ENCODE assay signal across 24 cellular contexts in genomic region chr10:49750546-49750945, GRCh38. TPM values are rescaled to one million over a fixed set of nuclear protein-coding genes. Genes with fewer than 3 reads are reported as not detected.
"Had no signal": no experiment of that assay in that cellular context is flagged by ENCODE, and none has a peak within 500 bp of the region (broad histone marks: within the 10 kb centered on the region; RNA-seq: fewer than 3 reads in every experiment).

No MANE protein-coding gene starts in this region.

- H3K27me3 ChIP-seq: ascending aorta, brain microvascular endothelial cell, pancreas, transverse colon had no signal

- H3K4me2 ChIP-seq: smooth muscle cell had no signal

- H3K27ac ChIP-seq: ascending aorta, brain microvascular endothelial cell, coronary artery, pancreas, psoas muscle, transverse colon, VCaP had no signal

- ATAC-seq: effector memory CD8-positive, alpha-beta T cell; left cardiac atrium; left ventricle myocardium superior; pancreas; psoas muscle had no signal

- H3K4me1 ChIP-seq: ascending aorta, pancreas, psoas muscle, transverse colon had no signal

- H3K36me3 ChIP-seq: ascending aorta, brain microvascular endothelial cell, pancreas, transverse colon had no signal

- DNase-seq: activated CD4-positive, alpha-beta T cell treated with anti-CD3 and anti-CD28 coated beads for 48 hours; activated CD4-positive, alpha-beta T cell treated with anti-CD3 and anti-CD28 coated beads, Interleukin-2, amount 50 U/mL, for 48 hours; activated CD8-positive, alpha-beta memory T cell treated with anti-CD3 and anti-CD28 coated beads, Interleukin-2, amount 50 U/mL, for 4 hours; activated effector memory CD4-positive, alpha-beta T cell treated with anti-CD3 and anti-CD28 coated beads, Interleukin-2, amount 50 U/mL, for 16 hours; activated naive CD4-positive, alpha-beta T cell treated with anti-CD3 and anti-CD28 coated beads, Interleukin-2, amount 10 ng/mL, durations not matched to agents 7 days and 5 days; activated naive CD8-positive, alpha-beta T cell treated with anti-CD3 and anti-CD28 coated beads, Interleukin-2, amount 10 ng/mL, durations not matched to agents 7 days and 5 days; activated T-cell treated with anti-CD3 and anti-CD28 coated beads, Interleukin-2, amount 50 U/mL, for 1 hour; brain microvascular endothelial cell; effector memory CD8-positive, alpha-beta T cell; foreskin fibroblast; hypothalamus; left cardiac atrium; left ventricle myocardium superior; pancreas; psoas muscle; stimulated activated CD4-positive, alpha-beta T cell treated with anti-CD3 and anti-CD28 coated beads, Interleukin-15, amount 100 ng/mL, for 24 hours; stimulated activated naive CD4-positive, alpha-beta T cell; T-helper 9 cell; transverse colon had no signal

- H3K4me3 ChIP-seq: ascending aorta, coronary artery, pancreas, psoas muscle, smooth muscle cell, transverse colon had no signal

- H3K9me3 ChIP-seq: ascending aorta, pancreas, psoas muscle, transverse colon had no signal

RNA-seq across cellular contexts. Expression of gene OGDHL, which starts 11.6 kb away (rescaled TPM):
- total RNA-seq: activated naive CD8-positive, alpha-beta T cell treated with anti-CD3 and anti-CD28 coated beads, Interleukin-2, amount 10 ng/mL, durations not matched to agents 7 days and 5 days; ascending aorta; T-helper 1 cell treated with Interleukin-12 subunit alpha and Interleukin-12 subunit beta and Interleukin-4 antibody, amounts not matched to agents 30 ng/mL and 1 ng/mL, for 36 hours had no signal
